In the genomic region with DNA sequence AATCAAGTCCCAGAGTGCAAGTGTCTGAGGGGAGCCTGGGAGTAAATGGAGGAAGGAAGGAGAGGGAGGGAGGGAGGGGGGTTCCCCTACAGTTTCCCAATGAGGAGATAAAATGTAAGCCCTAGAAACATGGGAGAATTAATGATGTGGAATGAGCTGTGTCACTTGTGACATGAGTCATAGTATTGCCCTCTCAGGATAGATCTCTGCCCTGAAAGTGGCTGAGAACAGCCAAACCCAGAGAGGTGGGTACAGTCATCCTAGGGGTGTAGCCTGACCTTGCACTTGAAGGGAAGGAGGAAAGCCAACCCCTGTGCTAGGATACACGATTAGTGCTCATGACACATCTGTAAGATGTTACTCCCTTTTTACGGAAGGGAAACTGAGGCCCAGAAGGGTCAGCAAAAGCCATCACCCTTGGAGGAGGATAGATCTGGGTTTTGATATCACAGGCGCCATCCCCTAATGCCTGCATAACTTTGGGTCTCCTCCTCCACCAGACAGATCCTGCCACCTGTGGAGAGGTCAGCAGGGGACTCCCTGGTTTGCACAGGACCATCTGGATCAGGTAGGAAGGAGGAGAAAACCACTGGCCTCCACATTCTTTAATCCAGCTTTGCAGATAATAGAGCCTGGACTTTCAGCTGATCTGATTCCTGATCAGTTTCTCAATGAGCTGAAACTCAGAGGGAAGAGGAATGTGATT, we compare ENCODE assay signal across 12 cellular contexts. TPM values are rescaled to one million over a fixed set of nuclear protein-coding genes. Genes with fewer than 3 reads are reported as not detected.
DNase-seq lines count a peak whose midpoint lies in the region; ATAC-seq lines count a peak whose summit lies in the region.
"Had no signal": no experiment of that assay in that cellular context is flagged by ENCODE, and none has a peak within 500 bp of the region (broad histone marks: within the 10 kb centered on the region; RNA-seq: fewer than 3 reads in every experiment).

No MANE protein-coding gene starts in this region.

- H3K27ac Mint-ChIP-seq in CD4-positive, CD25-positive, alpha-beta regulatory T cell: peak overlapping the region; percentile 97 to 100 (median 99)
- H3K27ac Mint-ChIP-seq in activated CD4-positive, alpha-beta T cell treated with anti-CD3 and anti-CD28 coated beads, Interleukin-2, amount 10 ng/mL, durations not matched to agents 7 days and 5 days: peak overlapping the region; percentile 95

- POLR2A ChIA-PET in activated CD4-positive, alpha-beta T cell treated with anti-CD3 and anti-CD28 coated beads, Interleukin-2, amount 10 ng/mL, durations not matched to agents 7 days and 5 days (lab: Charles Lee): no interaction called here

- H3K9me3 ChIP-seq in CD4-positive, CD25-positive, alpha-beta regulatory T cell (ENCODE audit: control insufficient read depth in 2 of 2, low read length in 2 of 2): no peaks in the 10 kb centered on the region

- H3K27me3 Mint-ChIP-seq in CD4-positive, CD25-positive, alpha-beta regulatory T cell: no peaks in the 10 kb centered on the region
- H3K27me3 Mint-ChIP-seq in activated CD4-positive, alpha-beta T cell treated with anti-CD3 and anti-CD28 coated beads, Interleukin-2, amount 10 ng/mL, durations not matched to agents 7 days and 5 days: no peaks in the 10 kb centered on the region

- H3K4me1 Mint-ChIP-seq in CD4-positive, CD25-positive, alpha-beta regulatory T cell: peaks cover 14 to 86% (median 55%) of the 10 kb centered on the region in 4 donors
- H3K4me1 Mint-ChIP-seq in activated CD4-positive, alpha-beta T cell treated with anti-CD3 and anti-CD28 coated beads, Interleukin-2, amount 10 ng/mL, durations not matched to agents 7 days and 5 days: peaks cover 78% of the 10 kb centered on the region

- H3K4me1 ChIP-seq in CD4-positive, CD25-positive, alpha-beta regulatory T cell (ENCODE audit: control insufficient read depth, insufficient read depth, low read length, poor library complexity, severe bottlenecking): peaks cover 69% of the 10 kb centered on the region

- no peak for ATAC-seq in CD4-positive, CD25-positive, alpha-beta regulatory T cell (ENCODE audit: low read depth in 2 of 2)
- ATAC-seq in GM21367 (IDR thresholded peaks at IDR 0.05; ENCODE audit: unreplicated experiment): peak; percentile 31
- ATAC-seq: left lobe of liver, right cardiac atrium had no signal

- no peak overlapping the region for H3K4me3 ChIP-seq in CD4-positive, CD25-positive, alpha-beta regulatory T cell (ENCODE audit: low read depth, low read length)

- CTCF ChIA-PET in activated CD4-positive, alpha-beta T cell treated with anti-CD3 and anti-CD28 coated beads, Interleukin-2, amount 10 ng/mL, durations not matched to agents 7 days and 5 days (lab: Charles Lee): interaction anchor here (1.1 to 4.0 kb wide), 4 partner anchors 14 to 32 kb away, joined by 3 to 19 read pairs (median 3); no protein-coding TSS in a partner anchor

- peak overlapping the region; percentile 93 for H3K27ac ChIP-seq in CD4-positive, CD25-positive, alpha-beta regulatory T cell (ENCODE audit: insufficient read depth, low read length, poor library complexity, severe bottlenecking)

- H3K27me3 ChIP-seq in CD4-positive, CD25-positive, alpha-beta regulatory T cell (ENCODE audit: control insufficient read depth, insufficient read depth, low read length): no peaks in the 10 kb centered on the region

- no peaks in the 10 kb centered on the region for H3K9me3 Mint-ChIP-seq in CD4-positive, CD25-positive, alpha-beta regulatory T cell
- no peaks in the 10 kb centered on the region for H3K9me3 Mint-ChIP-seq in activated CD4-positive, alpha-beta T cell treated with anti-CD3 and anti-CD28 coated beads, Interleukin-2, amount 10 ng/mL, durations not matched to agents 7 days and 5 days

- no peaks in the 10 kb centered on the region for H3K36me3 Mint-ChIP-seq in CD4-positive, CD25-positive, alpha-beta regulatory T cell
- no peaks in the 10 kb centered on the region for H3K36me3 Mint-ChIP-seq in activated CD4-positive, alpha-beta T cell treated with anti-CD3 and anti-CD28 coated beads, Interleukin-2, amount 10 ng/mL, durations not matched to agents 7 days and 5 days (ENCODE audit: low read depth)

- H3K4me3 Mint-ChIP-seq in CD4-positive, CD25-positive, alpha-beta regulatory T cell: no peak overlapping the region
- no peak overlapping the region for H3K4me3 Mint-ChIP-seq in activated CD4-positive, alpha-beta T cell treated with anti-CD3 and anti-CD28 coated beads, Interleukin-2, amount 10 ng/mL, durations not matched to agents 7 days and 5 days

- no peaks in the 10 kb centered on the region for H3K36me3 ChIP-seq in CD4-positive, CD25-positive, alpha-beta regulatory T cell (ENCODE audit: control insufficient read depth, insufficient read depth, low read length)

- no peak for DNase-seq in CD4-positive, CD25-positive, alpha-beta regulatory T cell
- no peak for DNase-seq in activated CD4-positive, alpha-beta T cell treated with anti-CD3 and anti-CD28 coated beads, Interleukin-2, amount 10 ng/mL, durations not matched to agents 7 days and 5 days
- DNase-seq in glomerular visceral epithelial cell (ENCODE audit: extremely low spot score) (peak; percentile 90), activated gamma-delta T cell treated with Interleukin-2 at 50 U/mL for 16 hours (no peak), cerebellar cortex (ENCODE audit: low spot score) (no peak), DMS153 treated with DMSO at 0.1 percent for 48 hours (lab: John Stamatoyannopoulos, UW; ENCODE audit: unreplicated experiment) (no peak), NCI-H2171 (lab: John Stamatoyannopoulos, UW) (no peak)
- DNase-seq: MV-4-11, right cardiac atrium, SHP77 treated with DMSO at 0.1 percent for 48 hours had no signal

RNA-seq across cellular contexts. Expression of gene USP3, which starts 23.1 kb away (rescaled TPM):
- 223 TPM for total RNA-seq in CD4-positive, CD25-positive, alpha-beta regulatory T cell
- 10 to 100 TPM; 49.5 to 57.2 (median 55.3) TPM for polyA plus RNA-seq in CD4-positive, CD25-positive, alpha-beta regulatory T cell
- 10 to 100 TPM; 62.7 to 70.8 TPM for total RNA-seq in activated CD4-positive, alpha-beta T cell treated with anti-CD3 and anti-CD28 coated beads, Interleukin-2, amount 10 ng/mL, durations not matched to agents 7 days and 5 days
